ENCODE assay signal across 15 cellular contexts in the genomic region with DNA sequence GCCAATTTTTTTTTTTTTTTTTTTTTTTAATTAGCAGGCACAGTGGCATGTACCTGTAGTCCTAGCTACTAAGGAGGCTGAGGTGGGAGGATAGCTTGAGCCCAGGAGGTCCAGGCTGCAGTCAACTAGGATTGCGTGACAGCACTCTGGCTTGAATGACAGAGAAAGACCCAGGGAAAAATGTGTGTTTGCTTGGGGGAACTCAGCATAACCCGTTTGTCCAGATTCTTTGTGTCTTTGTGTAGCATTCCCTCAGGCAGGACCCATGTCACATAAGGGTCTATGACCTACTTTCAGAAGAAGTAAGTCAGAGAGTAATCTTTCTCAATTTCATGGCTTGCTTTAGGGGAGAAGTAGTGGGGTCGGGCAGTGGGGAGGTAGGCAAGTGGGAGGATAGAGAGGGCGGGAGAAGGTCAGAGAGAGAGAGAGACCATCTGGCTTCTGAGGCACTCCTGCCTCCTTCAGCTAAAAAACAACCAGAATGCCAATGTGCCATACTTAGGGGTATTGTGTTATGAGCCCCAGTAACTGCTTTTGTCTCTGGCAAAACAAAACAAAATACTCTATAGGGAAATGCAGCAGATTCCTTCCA. TPM values are rescaled to one million over a fixed set of nuclear protein-coding genes. Genes with fewer than 3 reads are reported as not detected.
DNase-seq lines count a peak whose midpoint lies in the region; FAIRE-seq and TF ChIP-seq lines count a peak whose summit lies in the region.
"Had no signal": no experiment of that assay in that cellular context is flagged by ENCODE, and none has a peak within 500 bp of the region (broad histone marks: within the 10 kb centered on the region; RNA-seq: fewer than 3 reads in every experiment).

No MANE protein-coding gene starts in this region.

- H3K9me3 ChIP-seq in Caco-2 (no peaks in the 10 kb centered on the region), HUES64 (ENCODE audit: insufficient read depth, low read depth, low read length) (no peaks in the 10 kb centered on the region), H1 (ENCODE audit: insufficient read depth in 2 of 2, low read depth in 1 of 2, low read length in 1 of 2) (no peaks in the 10 kb centered on the region)
- H3K9me3 ChIP-seq: heart right ventricle, ovary had no signal

- intact Hi-C loops in Caco-2 (cut with micrococcal nuclease; ENCODE audit: unreplicated experiment): loop anchor here (1.0 to 2.0 kb wide), 3 partner anchors 12 to 70 kb away; partner anchors contain the start of gene PSPC1

- H2BK20ac ChIP-seq in H1 (ENCODE audit: low read length): no peak overlapping the region

- H2AFZ ChIP-seq in H1 (ENCODE audit: low read length): no peak overlapping the region

- BruUV-seq in Caco-2 (replicated peaks; lab: Mats Ljungman, UMichigan): no TSS peak

- POLR2A ChIA-PET in Caco-2 (lab: Charles Lee) (interaction anchor here (0.6 kb wide), 2 partner anchors 16 to 69 kb away, joined by 3 read pairs; no protein-coding TSS in a partner anchor), H1 (lab: Charles Lee; ENCODE audit: partially characterized antibody) (interaction anchor here (0.7 to 1.8 kb wide), 5 partner anchors 11 to 70 kb away, joined by 3 to 9 read pairs (median 4); partner anchors contain the start of genes PSPC1 and ZMYM5)

- no peaks in the 10 kb centered on the region for H3K79me2 ChIP-seq in H1 (ENCODE audit: control insufficient read depth in 1 of 2, insufficient read depth in 2 of 2, low read length in 2 of 2)

- no peak overlapping the region for H3K4ac ChIP-seq in H1 (replicated peaks; ENCODE audit: insufficient read length, low read depth, low read length)

- H2AK5ac ChIP-seq in H1 (ENCODE audit: low read depth, low read length): no peak overlapping the region

- H4K5ac ChIP-seq in H1 (ENCODE audit: insufficient read length, low read depth, low read length): no peak overlapping the region

- no peak overlapping the region for H3K56ac ChIP-seq in H1 (replicated peaks; ENCODE audit: insufficient read length, low read depth, low read length)

- H3K4me3 ChIP-seq in Caco-2 (ENCODE audit: low read depth, low read length): no peak overlapping the region
- H3K4me3 ChIP-seq in HUES64 (ENCODE audit: low read length): no peak overlapping the region
- peak overlapping the region in 1 of 4 experiments; percentile 13; a peak in 1 of 8 replicates for H3K4me3 ChIP-seq in H1 (ENCODE audit: extremely low read depth in 1 of 4, insufficient read depth in 2 of 4, low read depth in 3 of 4, low read length in 4 of 4)
- H3K4me3 ChIP-seq: heart right ventricle, K562, ovary had no signal

- H2BK15ac ChIP-seq in H1 (ENCODE audit: low read length): no peak overlapping the region

- peak overlapping the region; percentile 69 for H3K4me3 Mint-ChIP-seq in Caco-2 (ENCODE audit: unreplicated experiment)
- H3K4me3 Mint-ChIP-seq in mesothelial cell of epicardium: no peak overlapping the region
- H3K4me3 Mint-ChIP-seq: activated T-cell treated with anti-CD3 and anti-CD28 coated beads, Interleukin-2, amount 50 U/mL, for 72 hours; effector memory CD8-positive, alpha-beta T cell had no signal

- peak overlapping the region; percentile 99 for H3K27ac Mint-ChIP-seq in Caco-2 (ENCODE audit: unreplicated experiment)
- H3K27ac Mint-ChIP-seq in mesothelial cell of epicardium: peak overlapping the region; percentile 95
- H3K27ac Mint-ChIP-seq: activated T-cell treated with anti-CD3 and anti-CD28 coated beads, Interleukin-2, amount 50 U/mL, for 72 hours; effector memory CD8-positive, alpha-beta T cell had no signal

- H3K27me3 Mint-ChIP-seq in Caco-2 (ENCODE audit: insufficient read depth, unreplicated experiment) (no peaks in the 10 kb centered on the region), mesothelial cell of epicardium (ENCODE audit: low read depth) (no peaks in the 10 kb centered on the region)
- H3K27me3 Mint-ChIP-seq: effector memory CD8-positive, alpha-beta T cell had no signal

- DNase-seq in Caco-2 (peak; percentile 90 to 92), H1 (ENCODE audit: low read depth in 1 of 2, low spot score in 2 of 2) (peak in 1 of 2 experiments; percentile 19), mesothelial cell of epicardium (ENCODE audit: low spot score in 2 of 2, unreplicated experiment in 2 of 2) (no peak), germinal center (ENCODE audit: low spot score) (no peak), retina (no peak), GM19239 (ENCODE audit: insufficient read length, low spot score) (no peak)
- DNase-seq in activated CD8-positive, alpha-beta memory T cell treated with anti-CD3 and anti-CD28 coated beads for 24 hours: no peak
- DNase-seq: effector memory CD8-positive, alpha-beta T cell; heart right ventricle; NCI-H2029; ovary; stimulated activated CD4-positive, alpha-beta T cell treated with anti-CD3 and anti-CD28 coated beads, Interleukin-1b, Interleukin-23, amount 100 ng/mL, for 48 hours had no signal

- H2BK5ac ChIP-seq in H1 (ENCODE audit: low read depth, low read length): no peak overlapping the region; the same call in 1 of the 2 replicates

- no peaks in the 10 kb centered on the region; the same call in 1 of the 2 replicates for H3K79me1 ChIP-seq in H1 (ENCODE audit: low read depth, low read length)

- 81% methylated on average over 4 of the region's 4 CpGs for WGBS in HUES64
- WGBS in H1 (ENCODE audit: extremely low coverage in 1 of 2, insufficient coverage in 1 of 2, insufficient read length in 1 of 2, insufficient replicate concordance in 2 of 2, low coverage in 1 of 2, low lambda C conversion rate in 2 of 2, missing lambda C conversion rate in 1 of 2), 2 experiments: 66% methylated on average over 4 of the region's 4 CpGs; no CpG with 5 or more reads in 1 of the 2 experiments

- H3K23ac ChIP-seq in H1 (ENCODE audit: insufficient read length): no peak overlapping the region

- H3K14ac ChIP-seq in H1 (ENCODE audit: insufficient read length): no peak overlapping the region

- no peak overlapping the region for H3K9ac ChIP-seq in HUES64 (ENCODE audit: low read depth, low read length)
- H3K9ac ChIP-seq in H1 (replicated peaks in 1 of 4; ENCODE audit: extremely low read depth in 1 of 4, low read depth in 3 of 4, low read length in 3 of 4): peak overlapping the region in 1 of 4 experiments; percentile 20; a peak in 1 of 7 replicates

- no peak overlapping the region for H2BK12ac ChIP-seq in H1 (ENCODE audit: low read depth, low read length)

- H3K4me1 Mint-ChIP-seq in Caco-2 (ENCODE audit: low read depth, unreplicated experiment): peaks cover 32% of the 10 kb centered on the region
- H3K4me1 Mint-ChIP-seq in mesothelial cell of epicardium: peaks cover 12% of the 10 kb centered on the region

- H3K36me3 ChIP-seq in Caco-2 (ENCODE audit: control insufficient read depth, insufficient read depth, low read length): no peaks in the 10 kb centered on the region
- no peaks in the 10 kb centered on the region for H3K36me3 ChIP-seq in HUES64 (ENCODE audit: insufficient read depth, low read length)
- H3K36me3 ChIP-seq in H1 (ENCODE audit: control insufficient read depth in 2 of 4, insufficient read depth in 4 of 4, low read length in 3 of 4): no peaks in the 10 kb centered on the region
- H3K36me3 ChIP-seq: heart right ventricle, ovary had no signal

- H3K36me3 Mint-ChIP-seq in Caco-2 (ENCODE audit: insufficient read depth, unreplicated experiment): peaks cover 10% of the 10 kb centered on the region
- H3K36me3 Mint-ChIP-seq in mesothelial cell of epicardium: peaks cover 12% of the 10 kb centered on the region

- FAIRE-seq in H1 (lab: Jason Lieb, UNC) (no peak), GM19239 (lab: Jason Lieb, UNC) (no peak)
- FAIRE-seq: K562 had no signal

- no peak for TF ChIP-seq EP300 in H1 (IDR thresholded peaks at IDR 0.05; ENCODE audit: borderline replicate concordance in 1 of 2, low read depth in 2 of 2, low read length in 2 of 2)

- TF ChIP-seq CTCF in Caco-2 (IDR thresholded peaks at IDR 0.05; ENCODE audit: insufficient read depth in 1 of 2, low read depth in 1 of 2, low read length in 1 of 2, severe bottlenecking in 1 of 2, unreplicated experiment in 1 of 2) (no peak), H1 (IDR thresholded peaks at IDR 0.05; ENCODE audit: control extremely low read depth in 1 of 3, insufficient read depth in 1 of 3, low read depth in 1 of 3, low read length in 3 of 3) (no peak), mesothelial cell of epicardium (IDR thresholded peaks at IDR 0.05; ENCODE audit: unreplicated experiment) (no peak)

- no peak overlapping the region for H2BK120ac ChIP-seq in H1 (replicated peaks; ENCODE audit: low read depth, low read length)

- no peaks in the 10 kb centered on the region for H3K23me2 ChIP-seq in H1 (ENCODE audit: low read depth, low read length)

- peak overlapping the region; percentile 40 to 45; a peak in 3 of 4 replicates for H3K4me2 ChIP-seq in H1 (ENCODE audit: insufficient read depth in 1 of 2, low read depth in 2 of 2, low read length in 2 of 2)

- H3K9me3 Mint-ChIP-seq in Caco-2 (ENCODE audit: unreplicated experiment): no peaks in the 10 kb centered on the region
- no peaks in the 10 kb centered on the region for H3K9me3 Mint-ChIP-seq in mesothelial cell of epicardium
- H3K9me3 Mint-ChIP-seq: activated T-cell treated with anti-CD3 and anti-CD28 coated beads, Interleukin-2, amount 50 U/mL, for 72 hours; effector memory CD8-positive, alpha-beta T cell had no signal

- H4K20me1 ChIP-seq in H1 (replicated peaks in 1 of 2; ENCODE audit: control insufficient read depth in 1 of 2, insufficient read depth in 2 of 2, low read length in 2 of 2): no peaks in the 10 kb centered on the region

- H3K18ac ChIP-seq in H1 (ENCODE audit: extremely low read depth, low read length): no peak overlapping the region

- CTCF ChIA-PET in Caco-2 (lab: Charles Lee) (no interaction called here), H1 (lab: Charles Lee; ENCODE audit: partially characterized antibody) (interaction anchor here (1.1 kb wide), 1 partner anchor 33 kb away, joined by 6 read pairs; no protein-coding TSS in a partner anchor)

- H3K27ac ChIP-seq in HUES64 (ENCODE audit: low read depth, low read length) (peak overlapping the region; percentile 63; the same call in 1 of the 2 replicates), H1 (ENCODE audit: low read depth, low read length) (peak overlapping the region; percentile 58; the same call in 1 of the 2 replicates)
- H3K27ac ChIP-seq: ovary had no signal

- H3K27me3 ChIP-seq in Caco-2 (replicated peaks; ENCODE audit: control insufficient read depth, insufficient read depth, low read length): no peaks in the 10 kb centered on the region
- no peaks in the 10 kb centered on the region for H3K27me3 ChIP-seq in HUES64 (ENCODE audit: insufficient read depth, low read length)
- H3K27me3 ChIP-seq in H1 (replicated peaks in 1 of 4; ENCODE audit: control insufficient read depth in 3 of 4, extremely low read depth in 1 of 4, insufficient read depth in 3 of 4, low read length in 3 of 4): no peaks in the 10 kb centered on the region
- H3K27me3 ChIP-seq: heart right ventricle, ovary had no signal

- H4K8ac ChIP-seq in H1 (ENCODE audit: extremely low read depth, insufficient read depth, low read length): no peak overlapping the region

- peaks cover 49% of the 10 kb centered on the region for H3K4me1 ChIP-seq in Caco-2
- H3K4me1 ChIP-seq in HUES64 (ENCODE audit: insufficient read depth, low read length): peaks cover 6% of the 10 kb centered on the region; the same call in 1 of the 2 replicates
- H3K4me1 ChIP-seq in H1 (replicated peaks in 1 of 4; ENCODE audit: control insufficient read depth in 3 of 4, insufficient read depth in 4 of 4, low read length in 3 of 4): peaks cover 0 to 5% (median 1%) of the 10 kb centered on the region in 4 experiments; a peak in 3 of 7 replicates

- TF ChIP-seq POLR2A in H1 (IDR thresholded peaks at IDR 0.05; ENCODE audit: control extremely low read depth in 1 of 2, low read depth in 2 of 2, low read length in 2 of 2): no peak

- H4K91ac ChIP-seq in H1 (replicated peaks; ENCODE audit: insufficient read length, low read length): no peak overlapping the region

- no peak for TF ChIP-seq RAD21 in H1 (IDR thresholded peaks at IDR 0.05 in 1 of 2, conservative IDR thresholded peaks at IDR 0.05 in 1 of 2; ENCODE audit: low read depth in 2 of 2, low read length in 2 of 2)

RNA-seq across cellular contexts. Expression of gene PSPC1, which starts 11.9 kb away (rescaled TPM):
- total RNA-seq in Caco-2 (2022): 123 and 124 TPM in 2 replicates
- 73.8 TPM for polyA plus RNA-seq in HUES64 (2013, experiment 1 of 2)
- polyA plus RNA-seq in HUES64 (2013, experiment 2 of 2): 69.5 TPM
- total RNA-seq in H1 (2021; fragmentation: NEBNext Ultra II Directional; extraction: Animal tissue kit (Norgen Biotek cat#: 25700)): 97.4 and 98.2 TPM in 2 replicates
- 46.8 and 53.4 TPM in 2 replicates for polyA plus RNA-seq in H1 (2011; rRNA removed)
- 60.1 TPM for polyA plus RNA-seq in H1 (2011; cell fraction: cytosol; rRNA removed)
- polyA plus RNA-seq in H1 (2011; cell fraction: nucleus; rRNA removed): 64.5 TPM
- polyA plus RNA-seq in H1 (2012, experiment 1 of 2): 53.3 to 94.7 TPM (median 77.4 TPM) in 4 replicates
- polyA plus RNA-seq in H1 (2012, experiment 2 of 2): 7.6 TPM
- polyA plus RNA-seq in H1 (2013, experiment 1 of 2): 75.1 TPM
- polyA plus RNA-seq in H1 (2013, experiment 2 of 2): 77.4 TPM
- polyA minus RNA-seq in H1 (2011; rRNA and poly(A)+ RNA removed): 90.5 and 95.5 TPM in 2 replicates
- 40.8 TPM for polyA minus RNA-seq in H1 (2011; cell fraction: cytosol; rRNA and poly(A)+ RNA removed)
- polyA minus RNA-seq in H1 (2011; cell fraction: nucleus; rRNA and poly(A)+ RNA removed): 172 TPM
- total RNA-seq in mesothelial cell of epicardium: 85.1 to 86.7 TPM (median 85.8 TPM) in 3 replicates

Comparison
In these comparisons a context has a peak if more than half of its experiments do, and no peak if none do; other contexts are left out.
1. DNase-seq: peak in Caco-2 (2 of 2); none in mesothelial cell of epicardium (0 of 2), germinal center (single experiment), retina (single experiment), activated CD8-positive, alpha-beta memory T cell treated with anti-CD3 and anti-CD28 coated beads for 24 hours (single experiment) and GM19239 (single experiment).